1 cellular context compared by ENCODE assay signal in genomic region chr10:43436291-43437140, GRCh38.
TF ChIP-seq lines count a peak whose summit lies in the region.

Gene ZNF487, plus strand, starts transcription at chr10:43437111. Its CDS starts 38,703 bp downstream, at chr10:43475814.

TF ChIP-seq in K562, 482 proteins besides CTCF, POLR2A, EP300 and RAD21 (continued from another document and continues in another):
- TF ChIP-seq ZNF263 (CRISPR knock-in tag; IDR thresholded peaks at IDR 0.05; ENCODE audit: borderline replicate concordance): no peak
- no peak for TF ChIP-seq RBM22 (IDR thresholded peaks at IDR 0.05; ENCODE audit: low read depth, low read length, poor library complexity, severe bottlenecking)
- no peak for TF ChIP-seq NFATC3 (IDR thresholded peaks at IDR 0.05)
- TF ChIP-seq BRD4 (IDR thresholded peaks at IDR 0.05): peak; percentile 80
- peak; percentile 15 to 72; a peak in 2 of 4 replicates for TF ChIP-seq SIN3A (IDR thresholded peaks at IDR 0.05; ENCODE audit: borderline replicate concordance in 2 of 2, control insufficient read depth in 1 of 2, low read depth in 2 of 2, low read length in 2 of 2)
- TF ChIP-seq ZNF639 (CRISPR knock-in tag; conservative IDR thresholded peaks at IDR 0.05 in 1 of 2, IDR thresholded peaks at IDR 0.05 in 1 of 2): peak in 1 of 2 experiments; percentile 46; a peak in 2 of 4 replicates
- TF ChIP-seq MITF (IDR thresholded peaks at IDR 0.05): 0 out of 2 replicates have a peak, but pooled peaks have one; percentile 47
- peak; percentile 70 for TF ChIP-seq TAF9B (IDR thresholded peaks at IDR 0.05; ENCODE audit: partially characterized antibody)
- no peak for TF ChIP-seq HOXB6 (CRISPR knock-in tag; IDR thresholded peaks at IDR 0.05; ENCODE audit: borderline replicate concordance)
- TF ChIP-seq CHD2 (IDR thresholded peaks at IDR 0.05; ENCODE audit: low read depth, low read length): 0 out of 2 replicates have a peak, but pooled peaks have one; percentile 17
- no peak for TF ChIP-seq TCF7L2 (IDR thresholded peaks at IDR 0.05; ENCODE audit: low read depth, low read length)
- peak; percentile 33; the same call in 1 of the 2 replicates for TF ChIP-seq OTX1 (CRISPR knock-in tag; IDR thresholded peaks at IDR 0.05)
- no peak for TF ChIP-seq ZNF212 (CRISPR knock-in tag; IDR thresholded peaks at IDR 0.05)
- TF ChIP-seq CEBPZ (IDR thresholded peaks at IDR 0.05; ENCODE audit: borderline replicate concordance, low read depth, low read length): no peak
- TF ChIP-seq GMEB1 (CRISPR knock-in tag; IDR thresholded peaks at IDR 0.05): peak; percentile 82
- no peak for TF ChIP-seq EWSR1 (IDR thresholded peaks at IDR 0.05; ENCODE audit: borderline replicate concordance, low read depth, partially characterized antibody)
- 0 out of 2 replicates have a peak, but pooled peaks have one; percentile 29 for TF ChIP-seq XRCC5 (IDR thresholded peaks at IDR 0.05; ENCODE audit: low read depth, low read length)
- peak; percentile 77 for TF ChIP-seq THAP7 (CRISPR knock-in tag; IDR thresholded peaks at IDR 0.05)
- TF ChIP-seq SAFB (IDR thresholded peaks at IDR 0.05; ENCODE audit: borderline replicate concordance, low read depth, low read length): 0 out of 2 replicates have a peak, but pooled peaks have one; percentile 29
- TF ChIP-seq ZNF239 (CRISPR knock-in tag; IDR thresholded peaks at IDR 0.05): no peak
- peak; percentile 82 for TF ChIP-seq SMAD4 (CRISPR knock-in tag; conservative IDR thresholded peaks at IDR 0.05)
- no peak for TF ChIP-seq SLC30A9 (CRISPR knock-in tag; IDR thresholded peaks at IDR 0.05)
- no peak for TF ChIP-seq NFXL1 (CRISPR knock-in tag; IDR thresholded peaks at IDR 0.05)
- TF ChIP-seq TBP (optimal IDR thresholded peaks at IDR 0.05; ENCODE audit: low read depth, low read length): peak; percentile 93
- TF ChIP-seq CBFA2T2 (conservative IDR thresholded peaks at IDR 0.05): no peak
- no peak for TF ChIP-seq ZNF707 (CRISPR knock-in tag; conservative IDR thresholded peaks at IDR 0.05)
- TF ChIP-seq ZNF398 (CRISPR knock-in tag; IDR thresholded peaks at IDR 0.05): no peak
- no peak for TF ChIP-seq EHMT2 (IDR thresholded peaks at IDR 0.05)
- no peak for TF ChIP-seq ZNF311 (CRISPR knock-in tag; IDR thresholded peaks at IDR 0.05)
- TF ChIP-seq CHD1 (IDR thresholded peaks at IDR 0.05; ENCODE audit: low read length): peak; percentile 64
- TF ChIP-seq ID3 (CRISPR knock-in tag; IDR thresholded peaks at IDR 0.05): no peak
- peak; percentile 69; the same call in 1 of the 2 replicates for TF ChIP-seq ID3 (tag; IDR thresholded peaks at IDR 0.05)
- no peak for TF ChIP-seq ZNF445 (CRISPR knock-in tag; IDR thresholded peaks at IDR 0.05; ENCODE audit: low read depth)
- no peak for TF ChIP-seq TSHZ1 (CRISPR knock-in tag; IDR thresholded peaks at IDR 0.05)
- TF ChIP-seq ZBTB49 (CRISPR knock-in tag; IDR thresholded peaks at IDR 0.05; ENCODE audit: borderline replicate concordance): 0 out of 2 replicates have a peak, but pooled peaks have one; percentile 43
- peak; percentile 41 for TF ChIP-seq FOSL1 (tag; conservative IDR thresholded peaks at IDR 0.05)
- peak; percentile 64 for TF ChIP-seq CEBPB (tag; IDR thresholded peaks at IDR 0.05)
- no peak for TF ChIP-seq HEY1 (CRISPR knock-in tag; IDR thresholded peaks at IDR 0.05; ENCODE audit: borderline replicate concordance)
- TF ChIP-seq BRD9 (IDR thresholded peaks at IDR 0.05; ENCODE audit: low read depth, partially characterized antibody): peak; percentile 98
- TF ChIP-seq ZZZ3 (IDR thresholded peaks at IDR 0.05): no peak
- 0 out of 2 replicates have a peak, but pooled peaks have one; percentile 69 for TF ChIP-seq SRSF3 (IDR thresholded peaks at IDR 0.05; ENCODE audit: insufficient read depth, low read length)
- TF ChIP-seq CREB5 (CRISPR knock-in tag; IDR thresholded peaks at IDR 0.05): no peak
- TF ChIP-seq HMGN3 (IDR thresholded peaks at IDR 0.05; ENCODE audit: borderline replicate concordance, extremely low read depth, insufficient read length, low read depth, low read length): peak; percentile 69
- TF ChIP-seq SAFB2 (IDR thresholded peaks at IDR 0.05; ENCODE audit: borderline replicate concordance, low read depth, low read length, severe bottlenecking): no peak
